In the genomic region with DNA sequence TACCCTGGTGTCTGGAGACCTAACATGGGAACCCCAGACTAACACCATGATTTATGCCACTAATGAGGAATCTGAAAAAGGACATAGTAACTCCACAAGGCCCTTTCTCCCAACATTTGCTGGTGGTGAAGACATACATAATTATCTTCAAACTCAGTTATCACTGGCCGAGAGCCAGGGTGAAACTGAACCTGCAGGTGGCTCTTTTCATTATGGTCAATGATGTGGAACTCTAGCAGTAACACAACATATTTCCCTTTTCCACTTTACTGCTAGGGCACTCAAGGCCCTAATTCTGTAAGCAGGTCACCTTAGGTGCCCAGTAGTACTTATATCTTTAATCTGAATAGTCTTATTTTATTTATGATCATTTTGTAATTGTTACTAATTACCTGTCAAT, we compare ENCODE assay signal across 15 cellular contexts.
DNase-seq lines count a peak whose midpoint lies in the region; ATAC-seq and TF ChIP-seq lines count a peak whose summit lies in the region.
"Had no signal": no experiment of that assay in that cellular context is flagged by ENCODE, and none has a peak within 500 bp of the region (broad histone marks: within the 10 kb centered on the region; RNA-seq: fewer than 3 reads in every experiment).

No MANE protein-coding gene starts in this region.

- no peak overlapping the region for H3K27ac Mint-ChIP-seq in activated naive CD4-positive, alpha-beta T cell treated with anti-CD3 and anti-CD28 coated beads for 36 hours
- H3K27ac Mint-ChIP-seq: stimulated activated memory B cell treated with anti-CD40 and anti-IgM and Interleukin-4, amounts not matched to agents 10 μg/mL and 1 μg/mL and 100 μg/mL, for 72 hours; WTC11 had no signal

- H3K4me1 ChIP-seq in A673 (ENCODE audit: insufficient read depth, low read length, poor library complexity, severe bottlenecking): no peaks in the 10 kb centered on the region

- no peaks in the 10 kb centered on the region for H3K27me3 ChIP-seq in A673 (replicated peaks; ENCODE audit: insufficient read depth, low read depth, low read length, poor library complexity)

- no peaks in the 10 kb centered on the region for H3K9me3 Mint-ChIP-seq in activated naive CD4-positive, alpha-beta T cell treated with anti-CD3 and anti-CD28 coated beads for 36 hours
- H3K9me3 Mint-ChIP-seq: stimulated activated memory B cell treated with anti-CD40 and anti-IgM and Interleukin-4, amounts not matched to agents 10 μg/mL and 1 μg/mL and 100 μg/mL, for 72 hours; WTC11 had no signal

- POLR2A ChIA-PET in A673 (lab: Charles Lee; ENCODE audit: low non-redundant PET): no interaction called here

- BruUV-seq in A673 (replicated peaks; lab: Mats Ljungman, UMichigan): no TSS peak

- TF ChIP-seq CTCF in A673 (conservative IDR thresholded peaks at IDR 0.05; ENCODE audit: low read depth, low read length): no peak

- peak; percentile 82 for DNase-seq in DMS53 (lab: John Stamatoyannopoulos, UW)
- peak; percentile 91 for DNase-seq in NCI-H748 (lab: John Stamatoyannopoulos, UW; ENCODE audit: unreplicated experiment)
- DNase-seq in activated naive CD4-positive, alpha-beta T cell treated with anti-CD3 and anti-CD28 coated beads for 36 hours: no peak
- DNase-seq in A673 (ENCODE audit: low spot score): no peak
- DNase-seq: activated CD8-positive, alpha-beta memory T cell treated with anti-CD3 and anti-CD28 coated beads, Interleukin-2, amount 50 U/mL, for 4 hours; AML-193; Karpas-422 had no signal

- H3K27ac ChIP-seq in A673 (ENCODE audit: low read depth, low read length, poor library complexity, severe bottlenecking): no peak overlapping the region
- H3K27ac ChIP-seq: coronary artery had no signal

- no peak overlapping the region for H3K4me3 ChIP-seq in A673 (ENCODE audit: low read depth, low read length, poor library complexity, severe bottlenecking)
- H3K4me3 ChIP-seq: coronary artery had no signal

- H3K36me3 ChIP-seq in A673 (ENCODE audit: insufficient read depth, low read length, poor library complexity, severe bottlenecking): no peaks in the 10 kb centered on the region

- H3K36me3 Mint-ChIP-seq in activated naive CD4-positive, alpha-beta T cell treated with anti-CD3 and anti-CD28 coated beads for 36 hours (ENCODE audit: low read depth): peaks cover 4% of the 10 kb centered on the region
- H3K36me3 Mint-ChIP-seq: stimulated activated memory B cell treated with anti-CD40 and anti-IgM and Interleukin-4, amounts not matched to agents 10 μg/mL and 1 μg/mL and 100 μg/mL, for 72 hours; WTC11 had no signal

- H3K4me1 Mint-ChIP-seq in activated naive CD4-positive, alpha-beta T cell treated with anti-CD3 and anti-CD28 coated beads for 36 hours (ENCODE audit: low read depth): peaks cover 76% of the 10 kb centered on the region
- H3K4me1 Mint-ChIP-seq: stimulated activated memory B cell treated with anti-CD40 and anti-IgM and Interleukin-4, amounts not matched to agents 10 μg/mL and 1 μg/mL and 100 μg/mL, for 72 hours had no signal

- no peaks in the 10 kb centered on the region for H3K9me3 ChIP-seq in A673 (ENCODE audit: low read depth, low read length, poor library complexity, severe bottlenecking)

- no peaks in the 10 kb centered on the region for H3K27me3 Mint-ChIP-seq in activated naive CD4-positive, alpha-beta T cell treated with anti-CD3 and anti-CD28 coated beads for 36 hours (ENCODE audit: low read depth)
- H3K27me3 Mint-ChIP-seq: stimulated activated memory B cell treated with anti-CD40 and anti-IgM and Interleukin-4, amounts not matched to agents 10 μg/mL and 1 μg/mL and 100 μg/mL, for 72 hours had no signal

- intact Hi-C loops in activated naive CD4-positive, alpha-beta T cell treated with anti-CD3 and anti-CD28 coated beads for 36 hours (cut with micrococcal nuclease): loop anchor here (5.0 to 10.0 kb wide), 3 partner anchors 517 to 1116 kb away; no protein-coding TSS in a partner anchor
- intact Hi-C loops in A673 (cut with micrococcal nuclease; ENCODE audit: unreplicated experiment): loop anchor here (10.0 kb wide), 1 partner anchor 867 kb away; no protein-coding TSS in a partner anchor

- ATAC-seq in GM19351 (IDR thresholded peaks at IDR 0.05; ENCODE audit: unreplicated experiment) (peak; percentile 63), HG03378 (IDR thresholded peaks at IDR 0.05; ENCODE audit: unreplicated experiment) (peak; percentile 59), GM19467 (IDR thresholded peaks at IDR 0.05; ENCODE audit: unreplicated experiment) (no peak), HG02938 (IDR thresholded peaks at IDR 0.05; ENCODE audit: unreplicated experiment) (no peak)
- ATAC-seq: HCT116; stimulated activated memory B cell treated with anti-CD40 and anti-IgM and Interleukin-4, amounts not matched to agents 10 μg/mL and 1 μg/mL and 100 μg/mL, for 72 hours; WTC11 had no signal

- H3K4me3 Mint-ChIP-seq in activated naive CD4-positive, alpha-beta T cell treated with anti-CD3 and anti-CD28 coated beads for 36 hours: no peak overlapping the region
- H3K4me3 Mint-ChIP-seq: stimulated activated memory B cell treated with anti-CD40 and anti-IgM and Interleukin-4, amounts not matched to agents 10 μg/mL and 1 μg/mL and 100 μg/mL, for 72 hours; WTC11 had no signal

- CTCF ChIA-PET in activated naive CD4-positive, alpha-beta T cell treated with anti-CD3 and anti-CD28 coated beads for 36 hours (lab: Charles Lee): interaction anchor here (1.2 kb wide), 1 partner anchor 15 kb away, joined by 5 read pairs; no protein-coding TSS in a partner anchor
- CTCF ChIA-PET in A673 (lab: Charles Lee): no interaction called here

Comparison
In these comparisons a context has a peak if more than half of its experiments do, and no peak if none do; other contexts are left out.
1. DNase-seq: peak in DMS53 (single experiment) and NCI-H748 (single experiment); none in activated naive CD4-positive, alpha-beta T cell treated with anti-CD3 and anti-CD28 coated beads for 36 hours (single experiment) and A673 (single experiment).
2. ATAC-seq: peak in GM19351 (single experiment) and HG03378 (single experiment); none in GM19467 (single experiment) and HG02938 (single experiment).